In the genomic region with DNA sequence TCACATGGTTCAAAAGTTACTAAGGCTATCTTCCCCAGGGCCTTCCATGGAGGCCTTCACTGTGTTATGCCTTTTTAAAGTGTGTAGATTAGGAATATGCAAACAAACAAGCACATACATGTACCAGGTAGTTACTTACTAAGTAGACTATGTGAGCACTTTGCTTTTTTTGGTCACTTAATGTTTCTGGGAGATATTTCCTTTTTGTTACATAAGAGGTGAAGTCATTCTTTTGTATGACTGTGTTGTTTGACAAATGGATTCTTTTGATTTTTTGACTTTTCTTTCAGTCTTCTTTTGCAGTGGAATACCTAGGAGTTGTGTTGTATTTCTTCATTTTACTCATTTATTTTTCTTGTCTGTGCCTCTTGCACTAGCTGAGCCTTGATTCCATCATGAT, we compare ENCODE assay signal across 27 cellular contexts. TPM values are rescaled to one million over a fixed set of nuclear protein-coding genes. Genes with fewer than 3 reads are reported as not detected.
"Had no signal": no experiment of that assay in that cellular context is flagged by ENCODE, and none has a peak within 500 bp of the region (broad histone marks: within the 10 kb centered on the region; RNA-seq: fewer than 3 reads in every experiment).

No MANE protein-coding gene starts in this region.

- H3K36me3 Mint-ChIP-seq: activated naive CD8-positive, alpha-beta T cell treated with anti-CD3 and anti-CD28 coated beads for 36 hours had no signal

- H3K27ac ChIP-seq: breast epithelium, dorsolateral prefrontal cortex, gastrocnemius medialis, pancreas, psoas muscle, right atrium auricular region, thyroid gland, VCaP had no signal

- DNase-seq: activated CD8-positive, alpha-beta memory T cell treated with anti-CD3 and anti-CD28 coated beads for 24 hours; activated CD8-positive, alpha-beta memory T cell treated with anti-CD3 and anti-CD28 coated beads, Interleukin-2, amount 50 U/mL, for 4 hours; activated naive CD4-positive, alpha-beta T cell treated with Interleukin-2 at 50 U/mL for 16 hours; activated naive CD8-positive, alpha-beta T cell treated with anti-CD3 and anti-CD28 coated beads for 36 hours; activated T-cell treated with anti-CD3 and anti-CD28 coated beads, Interleukin-2, amount 50 U/mL, for 4 hours; colonic mucosa; dorsolateral prefrontal cortex; effector memory CD8-positive, alpha-beta T cell; gastrocnemius medialis; left cardiac atrium; mesenchymal stem cell; nephron progenitor cell; pancreas; psoas muscle; stimulated activated CD4-positive, alpha-beta T cell treated with anti-CD3 and anti-CD28 coated beads, Interleukin-12 subunit alpha, Interleukin-12 subunit beta, amount 100 ng/mL, for 4 hours; stimulated activated CD4-positive, alpha-beta T cell treated with anti-CD3 and anti-CD28 coated beads, Interleukin-4, amount 100 ng/mL, for 4 hours; substantia nigra; thyroid gland had no signal

- H3K4me3 Mint-ChIP-seq: activated naive CD8-positive, alpha-beta T cell treated with anti-CD3 and anti-CD28 coated beads for 36 hours; activated T-cell treated with anti-CD3 and anti-CD28 coated beads, Interleukin-2, amount 50 U/mL, for 4 hours; effector memory CD8-positive, alpha-beta T cell; nephron progenitor cell; stimulated activated naive CD8-positive, alpha-beta T cell treated with anti-CD3 and anti-CD28 coated beads, Interleukin-15, Interleukin-2, amounts not matched to agents 100 ng/mL and 50 ng/mL, for 24 hours had no signal

- H3K9me3 Mint-ChIP-seq: activated naive CD8-positive, alpha-beta T cell treated with anti-CD3 and anti-CD28 coated beads for 36 hours; activated T-cell treated with anti-CD3 and anti-CD28 coated beads, Interleukin-2, amount 50 U/mL, for 4 hours; effector memory CD8-positive, alpha-beta T cell; stimulated activated naive CD8-positive, alpha-beta T cell treated with anti-CD3 and anti-CD28 coated beads, Interleukin-15, Interleukin-2, amounts not matched to agents 100 ng/mL and 50 ng/mL, for 24 hours had no signal

- H3K4me1 ChIP-seq: breast epithelium, colonic mucosa, gastrocnemius medialis, psoas muscle, right atrium auricular region, thyroid gland had no signal

- FAIRE-seq: endothelial cell of umbilical vein, islet of Langerhans, pancreas had no signal

- H3K27ac Mint-ChIP-seq: activated naive CD8-positive, alpha-beta T cell treated with anti-CD3 and anti-CD28 coated beads for 36 hours; effector memory CD8-positive, alpha-beta T cell; nephron progenitor cell; stimulated activated naive CD8-positive, alpha-beta T cell treated with anti-CD3 and anti-CD28 coated beads, Interleukin-15, Interleukin-2, amounts not matched to agents 100 ng/mL and 50 ng/mL, for 24 hours had no signal

- ATAC-seq: activated T-cell treated with anti-CD3 and anti-CD28 coated beads, Interleukin-2, amount 50 U/mL, for 4 hours; effector memory CD8-positive, alpha-beta T cell; gastrocnemius medialis; left cardiac atrium; pancreas; psoas muscle had no signal

- H3K27me3 ChIP-seq: breast epithelium, colonic mucosa, gastrocnemius medialis, pancreas, right atrium auricular region, thyroid gland had no signal

- H3K9me3 ChIP-seq: breast epithelium, colonic mucosa, gastrocnemius medialis, mucosa of descending colon, pancreas, psoas muscle, right atrium auricular region, thyroid gland had no signal

- H3K36me3 ChIP-seq: breast epithelium, colonic mucosa, gastrocnemius medialis, pancreas, right atrium auricular region, thyroid gland had no signal

- H3K4me3 ChIP-seq: breast epithelium, colonic mucosa, dorsolateral prefrontal cortex, gastrocnemius medialis, mucosa of descending colon, pancreas, psoas muscle, right atrium auricular region, thyroid gland had no signal

RNA-seq across cellular contexts. Expression of a gene that starts 39.6 kb away (rescaled TPM):
- total RNA-seq: endothelial cell of umbilical vein; left cardiac atrium; right atrium auricular region; T-helper 2 cell treated with Interferon-gamma antibody and Interleukin-4, amounts not matched to agents 100 ng/mL and 5 ng/mL, for 36 hours had no signal
- polyA plus RNA-seq: endothelial cell of umbilical vein, fibroblast of lung had no signal
